Comparison of ENCODE assay signal across 8 cellular contexts in the genomic region with DNA sequence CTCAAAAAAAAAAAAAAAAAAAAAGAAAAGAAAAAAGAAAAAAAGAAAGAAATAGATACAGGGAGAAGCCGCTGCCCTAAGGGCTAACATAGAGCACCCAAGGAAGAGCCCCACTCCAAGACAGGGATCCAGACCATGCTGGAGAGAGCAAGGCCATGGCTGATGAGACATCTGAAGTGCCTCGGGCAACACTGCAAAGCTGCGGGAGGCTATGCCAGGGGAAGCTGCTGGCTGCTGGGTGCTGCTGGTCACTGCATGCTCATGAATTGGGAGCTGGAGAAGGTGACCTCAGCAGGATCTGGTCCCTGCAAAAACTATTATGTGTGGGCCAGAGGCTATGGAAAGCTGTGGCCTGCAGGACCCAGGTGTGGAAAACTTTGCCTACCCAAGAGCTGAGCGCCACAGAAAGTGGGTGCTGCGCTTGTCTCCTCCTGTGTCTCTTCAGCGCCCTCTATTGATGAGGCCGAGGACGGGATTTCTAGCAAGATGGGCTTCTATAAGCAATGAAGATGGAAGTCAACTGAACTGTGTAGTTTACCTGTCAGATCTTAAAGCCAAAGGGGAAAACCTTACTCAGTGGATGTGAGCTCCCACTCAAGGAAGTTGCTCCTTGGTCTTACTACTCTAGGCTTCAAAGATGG. TPM values are rescaled to one million over a fixed set of nuclear protein-coding genes. Genes with fewer than 3 reads are reported as not detected.
DNase-seq lines count a peak whose midpoint lies in the region; ATAC-seq, FAIRE-seq and TF ChIP-seq lines count a peak whose summit lies in the region.

No MANE protein-coding gene starts in this region.

- TF ChIP-seq CTCF in heart right ventricle (IDR thresholded peaks at IDR 0.05), result peak; percentile 50 to 79 (median 73)

- no peak for FAIRE-seq in small intestine (lab: Jason Lieb, UNC)

- H3K4me3 ChIP-seq in heart right ventricle (no peak overlapping the region), small intestine (ENCODE audit: low read depth in 1 of 2, low read length in 2 of 2) (no peak overlapping the region)

- H3K9me3 ChIP-seq in heart right ventricle (no peaks in the 10 kb centered on the region), small intestine (ENCODE audit: control insufficient read depth, low read depth) (no peaks in the 10 kb centered on the region)

- H3K27ac ChIP-seq in heart right ventricle (no peak overlapping the region), small intestine (ENCODE audit: low read depth in 1 of 2, low read length in 1 of 2) (no peak overlapping the region)

- H3K4me3 Mint-ChIP-seq in activated naive CD4-positive, alpha-beta T cell treated with anti-CD3 and anti-CD28 coated beads, Interleukin-2, amount 10 ng/mL, durations not matched to agents 7 days and 5 days, result no peak overlapping the region

- ATAC-seq in heart right ventricle (peak in 7 of 8 donors; percentile 20 to 83 (median 55)), HG03520 (IDR thresholded peaks at IDR 0.05; ENCODE audit: unreplicated experiment) (no peak), GM18520 (IDR thresholded peaks at IDR 0.05; ENCODE audit: unreplicated experiment) (no peak)

- 27 to 31% methylated on average over 8 of the region's 8 CpGs for WGBS in heart right ventricle, 2 donors
- WGBS in small intestine, 3 donors, result 31 to 32% (median 32%) methylated on average over 8 of the region's 8 CpGs

- no peak overlapping the region for H3K27ac Mint-ChIP-seq in activated naive CD4-positive, alpha-beta T cell treated with anti-CD3 and anti-CD28 coated beads, Interleukin-2, amount 10 ng/mL, durations not matched to agents 7 days and 5 days

- in situ Hi-C loops in G401 (cut with HindIII; ENCODE audit: low sequenced_read_pairs), result no loop called here

- peak; percentile 64 for DNase-seq in G401 (ENCODE audit: low spot score)
- peak; percentile 89 for DNase-seq in NAMALWA (ENCODE audit: low spot score)
- DNase-seq in SKM-1 (lab: John Stamatoyannopoulos, UW; ENCODE audit: unreplicated experiment), result peak; percentile 79
- peak; percentile 89 for DNase-seq in activated naive CD4-positive, alpha-beta T cell treated with anti-CD3 and anti-CD28 coated beads, Interleukin-2, amount 10 ng/mL, durations not matched to agents 7 days and 5 days
- DNase-seq in heart right ventricle, result peak; percentile 28 to 66
- DNase-seq in small intestine, result peak; percentile 86

- H3K36me3 Mint-ChIP-seq in activated naive CD4-positive, alpha-beta T cell treated with anti-CD3 and anti-CD28 coated beads, Interleukin-2, amount 10 ng/mL, durations not matched to agents 7 days and 5 days, result no peaks in the 10 kb centered on the region

- H3K4me1 ChIP-seq in heart right ventricle, result peaks cover 0 to 14% (median 8%) of the 10 kb centered on the region in 9 donors
- no peaks in the 10 kb centered on the region for H3K4me1 ChIP-seq in small intestine (ENCODE audit: control insufficient read depth in 2 of 2, insufficient read depth in 1 of 2, low read depth in 1 of 2, low read length in 1 of 2)

- CTCF ChIA-PET in activated naive CD4-positive, alpha-beta T cell treated with anti-CD3 and anti-CD28 coated beads, Interleukin-2, amount 10 ng/mL, durations not matched to agents 7 days and 5 days (lab: Charles Lee), result interaction anchor here (0.6 to 4.9 kb wide), 33 partner anchors 9 to 443 kb away, joined by 3 to 80 read pairs (median 4); partner anchors contain the start of genes B4GAT1, BRMS1, SLC29A2 and YIF1A

- H3K4me1 Mint-ChIP-seq in activated naive CD4-positive, alpha-beta T cell treated with anti-CD3 and anti-CD28 coated beads, Interleukin-2, amount 10 ng/mL, durations not matched to agents 7 days and 5 days, result peaks cover 8% of the 10 kb centered on the region

- H3K36me3 ChIP-seq in heart right ventricle (no peaks in the 10 kb centered on the region), small intestine (ENCODE audit: control insufficient read depth in 2 of 2, insufficient read depth in 2 of 2, low read length in 2 of 2) (no peaks in the 10 kb centered on the region)

- peaks cover 0 to 33% (median 0%) of the 10 kb centered on the region in 7 donors for H3K27me3 ChIP-seq in heart right ventricle
- no peaks in the 10 kb centered on the region for H3K27me3 ChIP-seq in small intestine (ENCODE audit: control insufficient read depth in 2 of 2, insufficient read depth in 2 of 2, low read length in 2 of 2)

- H3K27me3 Mint-ChIP-seq in activated naive CD4-positive, alpha-beta T cell treated with anti-CD3 and anti-CD28 coated beads, Interleukin-2, amount 10 ng/mL, durations not matched to agents 7 days and 5 days, result peaks cover 25% of the 10 kb centered on the region

- no peaks in the 10 kb centered on the region for H3K9me3 Mint-ChIP-seq in activated naive CD4-positive, alpha-beta T cell treated with anti-CD3 and anti-CD28 coated beads, Interleukin-2, amount 10 ng/mL, durations not matched to agents 7 days and 5 days

- intact Hi-C loops in heart right ventricle (cut with DNase I), result loop anchor here in 9 of 10 donors (2.0 to 10.0 kb wide), 5 partner anchors 42 to 84 kb away; partner anchors contain the start of genes B4GAT1 (in 3 of the 9), BRMS1 (in 3 of the 9) and CD248 (in 1 of the 9)

RNA-seq across cellular contexts. Expression of gene SLC29A2, which starts 17.3 kb away (rescaled TPM):
- total RNA-seq in G401 (2014; rRNA removed; shearing (Covaris generic)), result 1.9 and 3.0 TPM in 2 replicates
- 10 to 100 TPM in 3 of 10 donors, 1 to 10 TPM in 7; 7.8 to 28.0 (median 9.5) TPM for total RNA-seq in heart right ventricle
- 10 to 100 TPM; 25.9 to 50.6 TPM for polyA plus RNA-seq in heart right ventricle
- polyA plus RNA-seq in small intestine, result 10 to 100 TPM in 1 of 3 donors, 1 to 10 TPM in 1, under 1 TPM in 1; 0.89 to 16.2 (median 1.1) TPM

RNA-seq across cellular contexts. Expression of gene NPAS4, which starts 32.0 kb away (rescaled TPM):
- not detected in 2 replicates for total RNA-seq in G401 (2014; rRNA removed; shearing (Covaris generic))
- total RNA-seq in heart right ventricle, result not detected
- polyA plus RNA-seq in heart right ventricle (under 1 TPM in 1 of 2 donors, not detected in 1; 0.04 TPM), small intestine (under 1 TPM in 1 of 3 donors, not detected in 2; 0.10 TPM)

RNA-seq across cellular contexts. Expression of gene B4GAT1, which starts 41.4 kb away (rescaled TPM):
- 22.2 and 23.7 TPM in 2 replicates for total RNA-seq in G401 (2014; rRNA removed; shearing (Covaris generic))
- total RNA-seq in heart right ventricle, result 10 to 100 TPM; 36.5 to 69.6 (median 48.1) TPM
- polyA plus RNA-seq in heart right ventricle, result 10 to 100 TPM; 22.3 to 45.4 TPM
- polyA plus RNA-seq in small intestine, result 10 to 100 TPM; 12.2 to 25.0 (median 16.5) TPM

RNA-seq across cellular contexts. Expression of gene BRMS1, which starts 44.0 kb away (rescaled TPM):
- total RNA-seq in G401 (2014; rRNA removed; shearing (Covaris generic)), result 92.6 and 111 TPM in 2 replicates
- 10 to 100 TPM; 10.6 to 17.6 (median 12.9) TPM for total RNA-seq in heart right ventricle
- polyA plus RNA-seq in heart right ventricle (10 to 100 TPM; 25.2 to 73.9 TPM), small intestine (10 to 100 TPM; 72.2 to 77.5 (median 73.2) TPM)

RNA-seq across cellular contexts. Expression of gene MRPL11, which starts 49.8 kb away (rescaled TPM):
- 129 and 148 TPM in 2 replicates for total RNA-seq in G401 (2014; rRNA removed; shearing (Covaris generic))
- 10 to 100 TPM; 37.2 to 57.2 (median 48.2) TPM for total RNA-seq in heart right ventricle
- polyA plus RNA-seq in heart right ventricle (10 to 100 TPM; 33.3 to 51.0 TPM), small intestine (100 to 1,000 TPM in 1 of 3 donors, 10 to 100 TPM in 2; 57.0 to 118 (median 57.6) TPM)

Comparison
In these comparisons a context has a peak if more than half of its experiments do, and no peak if none do; other contexts are left out.
1. ATAC-seq: peak in heart right ventricle (7 of 8); none in HG03520 (single experiment) and GM18520 (single experiment).
2. Peak in every context shown above with its lines, with median percentiles within 50 percentile points of each other: DNase-seq.